16 cellular contexts compared by ENCODE assay signal in genomic region chr7:55563596-55564325, GRCh38. TPM values are rescaled to one million over a fixed set of nuclear protein-coding genes. Genes with fewer than 3 reads are reported as not detected.
A peak's percentile ranks its signal among the peaks of the same experiment; 100 is the strongest.
DNase-seq lines count a peak whose midpoint lies in the region; ATAC-seq and TF ChIP-seq lines count a peak whose summit lies in the region.
"Had no signal": no experiment of that assay in that cellular context is flagged by ENCODE, and none has a peak within 500 bp of the region (broad histone marks: within the 10 kb centered on the region; RNA-seq: fewer than 3 reads in every experiment).

No MANE protein-coding gene starts in this region.

- H3K9me3 Mint-ChIP-seq in MCF 10A (ENCODE audit: unreplicated experiment): no peaks in the 10 kb centered on the region
- H3K9me3 Mint-ChIP-seq in central memory CD8-positive, alpha-beta T cell: no peaks in the 10 kb centered on the region
- H3K9me3 Mint-ChIP-seq in stimulated activated naive B cell treated with anti-CD40 and anti-IgM and Interleukin-4, amounts not matched to agents 10 μg/mL and 1 μg/mL and 100 μg/mL, for 72 hours: peaks cover 0 to 4% of the 10 kb centered on the region in 2 donors
- H3K9me3 Mint-ChIP-seq: H9 had no signal

- H2AFZ ChIP-seq in OCI-LY1 (ENCODE audit: low read length): no peak overlapping the region

- H3K9me2 ChIP-seq in OCI-LY1 (ENCODE audit: low read depth, low read length): no peaks in the 10 kb centered on the region

- no peaks in the 10 kb centered on the region for H3K36me3 Mint-ChIP-seq in MCF 10A (ENCODE audit: insufficient read depth, unreplicated experiment)
- peaks cover 1% of the 10 kb centered on the region for H3K36me3 Mint-ChIP-seq in central memory CD8-positive, alpha-beta T cell (ENCODE audit: insufficient read depth)
- peaks cover 32 to 59% of the 10 kb centered on the region in 2 donors for H3K36me3 Mint-ChIP-seq in stimulated activated naive B cell treated with anti-CD40 and anti-IgM and Interleukin-4, amounts not matched to agents 10 μg/mL and 1 μg/mL and 100 μg/mL, for 72 hours

- BruUV-seq in MCF 10A (replicated peaks; lab: Mats Ljungman, UMichigan): no TSS peak

- no peaks in the 10 kb centered on the region for H3K9me3 ChIP-seq in breast epithelium
- no peaks in the 10 kb centered on the region for H3K9me3 ChIP-seq in OCI-LY1 (ENCODE audit: low read length)
- H3K9me3 ChIP-seq: ascending aorta had no signal

- H3K27me3 ChIP-seq in breast epithelium (no peaks in the 10 kb centered on the region), OCI-LY1 (ENCODE audit: insufficient read depth, low read length) (no peaks in the 10 kb centered on the region)
- H3K27me3 ChIP-seq: ascending aorta had no signal

- H4K20me1 ChIP-seq in OCI-LY1 (ENCODE audit: insufficient read depth, low read length): peaks cover 3% of the 10 kb centered on the region; the same call in 1 of the 2 replicates

- no peak for DNase-seq in MCF 10A (ENCODE audit: unreplicated experiment)
- no peak for DNase-seq in breast epithelium (ENCODE audit: low spot score in 2 of 2)
- no peak for DNase-seq in central memory CD8-positive, alpha-beta T cell (ENCODE audit: low spot score in 2 of 2)
- DNase-seq in stimulated activated naive B cell treated with anti-CD40 and anti-IgM and Interleukin-4, amounts not matched to agents 10 μg/mL and 1 μg/mL and 100 μg/mL, for 72 hours: no peak
- DNase-seq in AG08396 (ENCODE audit: low spot score): no peak
- DNase-seq in amniotic stem cell (lab: John Stamatoyannopoulos, UW): no peak
- DNase-seq: activated effector memory CD4-positive, alpha-beta T cell treated with anti-CD3 and anti-CD28 coated beads, Interleukin-2, amount 50 U/mL, for 16 hours; H9; NCI-H2081 treated with DMSO at 0.1 percent for 48 hours; NCI-H526; T-helper 1 cell had no signal

- H3K9ac ChIP-seq in OCI-LY1 (ENCODE audit: low read length): peak overlapping the region; percentile 7; the same call in 1 of the 2 replicates

- no peak overlapping the region for H3K4me3 Mint-ChIP-seq in MCF 10A (ENCODE audit: unreplicated experiment)
- no peak overlapping the region for H3K4me3 Mint-ChIP-seq in central memory CD8-positive, alpha-beta T cell
- H3K4me3 Mint-ChIP-seq in stimulated activated naive B cell treated with anti-CD40 and anti-IgM and Interleukin-4, amounts not matched to agents 10 μg/mL and 1 μg/mL and 100 μg/mL, for 72 hours: peak overlapping the region in 1 of 2 donors; percentile 42
- H3K4me3 Mint-ChIP-seq: activated CD8-positive, alpha-beta memory T cell treated with anti-CD3 and anti-CD28 coated beads, Interleukin-2, amount 10 ng/mL, durations not matched to agents 7 days and 5 days; H9 had no signal

- H3K4me1 Mint-ChIP-seq in MCF 10A (ENCODE audit: insufficient read depth, unreplicated experiment): peaks cover 23% of the 10 kb centered on the region
- peaks cover 89% of the 10 kb centered on the region for H3K4me1 Mint-ChIP-seq in central memory CD8-positive, alpha-beta T cell
- peaks cover 78 to 93% of the 10 kb centered on the region in 2 donors for H3K4me1 Mint-ChIP-seq in stimulated activated naive B cell treated with anti-CD40 and anti-IgM and Interleukin-4, amounts not matched to agents 10 μg/mL and 1 μg/mL and 100 μg/mL, for 72 hours

- CTCF ChIA-PET in MCF 10A (lab: Yijun Ruan, JAX): interaction anchor here (0.6 to 1.2 kb wide), 10 partner anchors 9 to 148 kb away, joined by 3 to 5 read pairs (median 3); no protein-coding TSS in a partner anchor

- H3K4me3 ChIP-seq in breast epithelium (no peak overlapping the region), OCI-LY1 (ENCODE audit: low read depth, low read length, poor library complexity, severe bottlenecking) (no peak overlapping the region)
- H3K4me3 ChIP-seq: ascending aorta had no signal

- H3K27ac Mint-ChIP-seq in MCF 10A (ENCODE audit: low read depth, unreplicated experiment): peak overlapping the region; percentile 27
- peak overlapping the region; percentile 75 for H3K27ac Mint-ChIP-seq in central memory CD8-positive, alpha-beta T cell (ENCODE audit: low read depth)
- H3K27ac Mint-ChIP-seq in stimulated activated naive B cell treated with anti-CD40 and anti-IgM and Interleukin-4, amounts not matched to agents 10 μg/mL and 1 μg/mL and 100 μg/mL, for 72 hours: peak overlapping the region; percentile 83
- H3K27ac Mint-ChIP-seq: activated CD8-positive, alpha-beta memory T cell treated with anti-CD3 and anti-CD28 coated beads, Interleukin-2, amount 10 ng/mL, durations not matched to agents 7 days and 5 days had no signal

- POLR2A ChIA-PET in MCF 10A (lab: Yijun Ruan, JAX): interaction anchor here (0.6 to 1.6 kb wide), 9 partner anchors 10 to 1964 kb away, joined by 3 to 6 read pairs (median 4); no protein-coding TSS in a partner anchor

- H3K27ac ChIP-seq in breast epithelium (no peak overlapping the region), OCI-LY1 (ENCODE audit: low read depth, low read length, poor library complexity, severe bottlenecking) (peak overlapping the region; percentile 48)
- H3K27ac ChIP-seq: ascending aorta, RWPE1 had no signal

- H3F3A ChIP-seq in OCI-LY1 (ENCODE audit: insufficient read depth, low read length): no peaks in the 10 kb centered on the region

- no peak for ATAC-seq in central memory CD8-positive, alpha-beta T cell (replicated peaks; ENCODE audit: extremely low read depth, poor library complexity, severe bottlenecking)
- ATAC-seq in stimulated activated naive B cell treated with anti-CD40 and anti-IgM and Interleukin-4, amounts not matched to agents 10 μg/mL and 1 μg/mL and 100 μg/mL, for 72 hours (replicated peaks): no peak
- no peak for ATAC-seq in HG02763 (IDR thresholded peaks at IDR 0.05; ENCODE audit: unreplicated experiment)
- ATAC-seq: activated CD8-positive, alpha-beta memory T cell treated with anti-CD3 and anti-CD28 coated beads, Interleukin-2, amount 10 ng/mL, durations not matched to agents 7 days and 5 days had no signal

- H3K4me1 ChIP-seq in breast epithelium (peaks cover 0 to 6% of the 10 kb centered on the region in 2 donors), OCI-LY1 (ENCODE audit: insufficient read depth, low read length, severe bottlenecking) (peaks cover 99% of the 10 kb centered on the region)

- TF ChIP-seq CTCF in MCF 10A (IDR thresholded peaks at IDR 0.05; ENCODE audit: unreplicated experiment) (no peak), breast epithelium (IDR thresholded peaks at IDR 0.05) (no peak), OCI-LY1 (IDR thresholded peaks at IDR 0.05; ENCODE audit: low read length) (no peak)

- intact Hi-C loops in MCF 10A (cut with micrococcal nuclease): no loop called here
- intact Hi-C loops in breast epithelium (cut with DNase I; ENCODE audit: low total_unique reads): no loop called here

- no peak for TF ChIP-seq POLR2A in breast epithelium (IDR thresholded peaks at IDR 0.05)

- no peaks in the 10 kb centered on the region for H3K36me3 ChIP-seq in breast epithelium
- H3K36me3 ChIP-seq in OCI-LY1 (ENCODE audit: insufficient read depth, low read length): peaks cover 15% of the 10 kb centered on the region; the same call in 1 of the 2 replicates
- H3K36me3 ChIP-seq: ascending aorta had no signal

- H3K27me3 Mint-ChIP-seq in MCF 10A (ENCODE audit: insufficient read depth, unreplicated experiment): no peaks in the 10 kb centered on the region
- H3K27me3 Mint-ChIP-seq in central memory CD8-positive, alpha-beta T cell: no peaks in the 10 kb centered on the region
- no peaks in the 10 kb centered on the region for H3K27me3 Mint-ChIP-seq in stimulated activated naive B cell treated with anti-CD40 and anti-IgM and Interleukin-4, amounts not matched to agents 10 μg/mL and 1 μg/mL and 100 μg/mL, for 72 hours
- H3K27me3 Mint-ChIP-seq: activated CD8-positive, alpha-beta memory T cell treated with anti-CD3 and anti-CD28 coated beads, Interleukin-2, amount 10 ng/mL, durations not matched to agents 7 days and 5 days had no signal

- H3K79me2 ChIP-seq in OCI-LY1 (ENCODE audit: insufficient read depth, low read length): peaks cover 100% of the 10 kb centered on the region

- H3K4me2 ChIP-seq in OCI-LY1 (ENCODE audit: low read length): peak overlapping the region; percentile 43; the same call in 1 of the 2 replicates

RNA-seq across cellular contexts. Expression of gene VOPP1, which starts 8.5 kb away (rescaled TPM):
- total RNA-seq in MCF 10A (2022) (29.2 and 35.7 TPM in 2 replicates), breast epithelium (10 to 100 TPM; 28.2 to 42.6 (median 40.8) TPM)

Comparison
In these comparisons a context has a peak if more than half of its experiments do, and no peak if none do; other contexts are left out.
1. H3K27ac Mint-ChIP-seq: peak in every context shown above with its lines; median percentile 83 in stimulated activated naive B cell treated with anti-CD40 and anti-IgM and Interleukin-4, amounts not matched to agents 10 μg/mL and 1 μg/mL and 100 μg/mL, for 72 hours; 75 in central memory CD8-positive, alpha-beta T cell; 27 in MCF 10A.